ENCODE assay signal across 13 cellular contexts in genomic region chr1:204466416-204467405, GRCh38. TPM values are rescaled to one million over a fixed set of nuclear protein-coding genes. Genes with fewer than 3 reads are reported as not detected.
A peak's percentile ranks its signal among the peaks of the same experiment; 100 is the strongest.
DNase-seq lines count a peak whose midpoint lies in the region; ATAC-seq and TF ChIP-seq lines count a peak whose summit lies in the region.
"Had no signal": no experiment of that assay in that cellular context is flagged by ENCODE, and none has a peak within 500 bp of the region (broad histone marks: within the 10 kb centered on the region; RNA-seq: fewer than 3 reads in every experiment).

No MANE protein-coding gene starts in this region.

- no peak overlapping the region for H3K4me2 ChIP-seq in PC-9

- H3K36me3 ChIP-seq in thyroid gland (peaks cover 3 to 8% of the 10 kb centered on the region in 2 donors), PC-9 (ENCODE audit: low read depth) (peaks cover 22% of the 10 kb centered on the region)

- H3K4me1 ChIP-seq in thyroid gland = peaks cover 30 to 48% of the 10 kb centered on the region in 2 donors
- H3K4me1 ChIP-seq in PC-9 (replicated peaks; ENCODE audit: insufficient read depth) = no peaks in the 10 kb centered on the region

- H3K9me2 ChIP-seq in PC-9 (ENCODE audit: insufficient read depth) = no peaks in the 10 kb centered on the region

- peak in 1 of 2 donors; percentile 50 for TF ChIP-seq POLR2A in thyroid gland (IDR thresholded peaks at IDR 0.05)

- peaks cover 38% of the 10 kb centered on the region for H3K4me1 Mint-ChIP-seq in activated CD4-positive, alpha-beta T cell treated with anti-CD3 and anti-CD28 coated beads, Interleukin-2, amount 10 ng/mL, durations not matched to agents 7 days and 5 days
- peaks cover 48% of the 10 kb centered on the region for H3K4me1 Mint-ChIP-seq in activated CD4-positive, alpha-beta T cell treated with anti-CD3 and anti-CD28 coated beads for 36 hours
- H3K4me1 Mint-ChIP-seq in memory B cell = peaks cover 60% of the 10 kb centered on the region

- H3K4me3 ChIP-seq in thyroid gland (replicated peaks in 1 of 3) (no peak overlapping the region), PC-9 (no peak overlapping the region)

- H3K9me3 Mint-ChIP-seq in activated CD4-positive, alpha-beta T cell treated with anti-CD3 and anti-CD28 coated beads, Interleukin-2, amount 10 ng/mL, durations not matched to agents 7 days and 5 days = no peaks in the 10 kb centered on the region
- H3K9me3 Mint-ChIP-seq in activated CD4-positive, alpha-beta T cell treated with anti-CD3 and anti-CD28 coated beads for 36 hours (ENCODE audit: low read depth) = no peaks in the 10 kb centered on the region
- H3K9me3 Mint-ChIP-seq in memory B cell = no peaks in the 10 kb centered on the region
- H3K9me3 Mint-ChIP-seq: H9, immature natural killer cell had no signal

- no peaks in the 10 kb centered on the region; the same call in 1 of the 2 replicates for H4K20me1 ChIP-seq in PC-9 (ENCODE audit: insufficient read depth)

- WGBS in thyroid gland, 2 donors = 23 to 30% methylated on average over 7 to 17 of the region's 17 CpGs

- H3K9me3 ChIP-seq in thyroid gland (no peaks in the 10 kb centered on the region), PC-9 (ENCODE audit: insufficient read depth, low read depth) (no peaks in the 10 kb centered on the region)

- ATAC-seq in activated CD4-positive, alpha-beta T cell treated with anti-CD3 and anti-CD28 coated beads for 36 hours = no peak
- no peak for ATAC-seq in memory B cell (ENCODE audit: low read depth)

- peaks cover under 1% of the 10 kb centered on the region; the same call in 1 of the 2 replicates for H3F3A ChIP-seq in PC-9 (ENCODE audit: insufficient read depth, low read depth)

- H3K27me3 ChIP-seq in thyroid gland (no peaks in the 10 kb centered on the region), PC-9 (ENCODE audit: insufficient read depth, low read depth) (no peaks in the 10 kb centered on the region)

- no TSS peak for BruUV-seq in PC-9 (replicated peaks; lab: Mats Ljungman, UMichigan)

- intact Hi-C loops in activated CD4-positive, alpha-beta T cell treated with anti-CD3 and anti-CD28 coated beads for 36 hours (cut with DNase I, micrococcal nuclease) = no loop called here
- intact Hi-C loops in thyroid gland (cut with DNase I) (no loop called here), PC-9 (cut with micrococcal nuclease; ENCODE audit: unreplicated experiment) (no loop called here)

- TF ChIP-seq CTCF in thyroid gland (IDR thresholded peaks at IDR 0.05) = no peak
- TF ChIP-seq CTCF in PC-9 (conservative IDR thresholded peaks at IDR 0.05) = no peak

- DNase-seq in activated CD4-positive, alpha-beta T cell treated with anti-CD3 and anti-CD28 coated beads, Interleukin-2, amount 10 ng/mL, durations not matched to agents 7 days and 5 days = no peak
- no peak for DNase-seq in activated CD4-positive, alpha-beta T cell treated with anti-CD3 and anti-CD28 coated beads for 36 hours
- DNase-seq in caudate nucleus (lab: John Stamatoyannopoulos, UW) (peak in 59 of 61 donors; percentile 35 to 98 (median 87)), memory B cell (ENCODE audit: low spot score in 2 of 2) (no peak), thyroid gland (peak; percentile 89 to 91), PC-9 (no peak)
- DNase-seq in stimulated activated naive CD4-positive, alpha-beta T cell treated with Interleukin-2 at 50 U/mL for 16 hours (lab: John Stamatoyannopoulos, UW) = no peak
- no peak for DNase-seq in activated CD4-positive, alpha-beta T cell treated with anti-CD3 and anti-CD28 coated beads for 1 hour
- DNase-seq: activated CD4-positive, alpha-beta T cell treated with anti-CD3 and anti-CD28 coated beads for 4 hours; cortex of kidney; H9; immature natural killer cell; stimulated activated CD4-positive, alpha-beta T cell treated with anti-CD3 and anti-CD28 coated beads, Interleukin-4, amount 100 ng/mL, for 24 hours had no signal

- H3K4me3 Mint-ChIP-seq in activated CD4-positive, alpha-beta T cell treated with anti-CD3 and anti-CD28 coated beads, Interleukin-2, amount 10 ng/mL, durations not matched to agents 7 days and 5 days = no peak overlapping the region
- H3K4me3 Mint-ChIP-seq in activated CD4-positive, alpha-beta T cell treated with anti-CD3 and anti-CD28 coated beads for 36 hours = no peak overlapping the region
- H3K4me3 Mint-ChIP-seq in memory B cell = peak overlapping the region; percentile 39
- H3K4me3 Mint-ChIP-seq: H9 had no signal

- CTCF ChIA-PET in activated CD4-positive, alpha-beta T cell treated with anti-CD3 and anti-CD28 coated beads, Interleukin-2, amount 10 ng/mL, durations not matched to agents 7 days and 5 days (lab: Charles Lee) = interaction anchor here (0.5 to 12.0 kb wide), 6 partner anchors 12 to 103 kb away, joined by 3 to 102 read pairs (median 4); no protein-coding TSS in a partner anchor
- CTCF ChIA-PET in activated CD4-positive, alpha-beta T cell treated with anti-CD3 and anti-CD28 coated beads for 36 hours (lab: Charles Lee) = interaction anchor here (0.6 to 2.1 kb wide), 10 partner anchors 9 to 234 kb away, joined by 3 to 7 read pairs (median 4); partner anchors contain the start of gene PIK3C2B
- CTCF ChIA-PET in PC-9 (lab: Charles Lee) = no interaction called here

- H2AFZ ChIP-seq in PC-9 = no peak overlapping the region

- H3K27me3 Mint-ChIP-seq in activated CD4-positive, alpha-beta T cell treated with anti-CD3 and anti-CD28 coated beads, Interleukin-2, amount 10 ng/mL, durations not matched to agents 7 days and 5 days = no peaks in the 10 kb centered on the region
- no peaks in the 10 kb centered on the region for H3K27me3 Mint-ChIP-seq in activated CD4-positive, alpha-beta T cell treated with anti-CD3 and anti-CD28 coated beads for 36 hours
- H3K27me3 Mint-ChIP-seq in memory B cell = no peaks in the 10 kb centered on the region

- peak overlapping the region; percentile 36 for H3K27ac Mint-ChIP-seq in activated CD4-positive, alpha-beta T cell treated with anti-CD3 and anti-CD28 coated beads, Interleukin-2, amount 10 ng/mL, durations not matched to agents 7 days and 5 days
- no peak overlapping the region for H3K27ac Mint-ChIP-seq in activated CD4-positive, alpha-beta T cell treated with anti-CD3 and anti-CD28 coated beads for 36 hours
- H3K27ac Mint-ChIP-seq in memory B cell = peak overlapping the region; percentile 80

- H3K79me2 ChIP-seq in PC-9 (ENCODE audit: low read depth) = peaks cover 16% of the 10 kb centered on the region; the same call in 1 of the 2 replicates

- H3K27ac ChIP-seq in caudate nucleus (ENCODE audit: low read depth, low read length) (peak overlapping the region; percentile 98), thyroid gland (peak overlapping the region; percentile 87 to 90 (median 88)), PC-9 (no peak overlapping the region)

- POLR2A ChIA-PET in activated CD4-positive, alpha-beta T cell treated with anti-CD3 and anti-CD28 coated beads, Interleukin-2, amount 10 ng/mL, durations not matched to agents 7 days and 5 days (lab: Charles Lee) = no interaction called here
- POLR2A ChIA-PET in activated CD4-positive, alpha-beta T cell treated with anti-CD3 and anti-CD28 coated beads for 36 hours (lab: Charles Lee) = interaction anchor here (0.6 to 1.5 kb wide), 2 partner anchors 12 to 81 kb away, joined by 3 to 4 read pairs; no protein-coding TSS in a partner anchor
- POLR2A ChIA-PET in PC-9 (lab: Charles Lee; ENCODE audit: unreplicated experiment) = no interaction called here

- peaks cover 15% of the 10 kb centered on the region for H3K36me3 Mint-ChIP-seq in activated CD4-positive, alpha-beta T cell treated with anti-CD3 and anti-CD28 coated beads, Interleukin-2, amount 10 ng/mL, durations not matched to agents 7 days and 5 days (ENCODE audit: low read depth)
- peaks cover 30% of the 10 kb centered on the region for H3K36me3 Mint-ChIP-seq in activated CD4-positive, alpha-beta T cell treated with anti-CD3 and anti-CD28 coated beads for 36 hours (ENCODE audit: low read depth)
- H3K36me3 Mint-ChIP-seq in memory B cell = peaks cover 27% of the 10 kb centered on the region

RNA-seq across cellular contexts. Expression of gene PIK3C2B, which starts 27.9 kb away (rescaled TPM):
- total RNA-seq in activated CD4-positive, alpha-beta T cell treated with anti-CD3 and anti-CD28 coated beads, Interleukin-2, amount 10 ng/mL, durations not matched to agents 7 days and 5 days = 10 to 100 TPM; 27.4 to 28.9 TPM
- total RNA-seq in activated CD4-positive, alpha-beta T cell treated with anti-CD3 and anti-CD28 coated beads for 36 hours = 10 to 100 TPM; 38.2 to 44.0 TPM
- 10 to 100 TPM; 19.9 to 36.9 (median 27.2) TPM for total RNA-seq in thyroid gland
- 51.6 and 52.4 TPM in 2 replicates for total RNA-seq in PC-9 (2021)

RNA-seq across cellular contexts. Expression of gene MDM4, which starts 49.5 kb away (rescaled TPM):
- total RNA-seq in activated CD4-positive, alpha-beta T cell treated with anti-CD3 and anti-CD28 coated beads, Interleukin-2, amount 10 ng/mL, durations not matched to agents 7 days and 5 days = 10 to 100 TPM; 95.0 to 98.1 TPM
- 10 to 100 TPM; 89.1 to 94.6 TPM for total RNA-seq in activated CD4-positive, alpha-beta T cell treated with anti-CD3 and anti-CD28 coated beads for 36 hours
- 100 to 1,000 TPM in 2 of 4 donors, 10 to 100 TPM in 2; 72.3 to 177 (median 102) TPM for total RNA-seq in thyroid gland
- total RNA-seq in PC-9 (2021) = 69.2 and 82.6 TPM in 2 replicates

RNA-seq across cellular contexts. Expression of gene PPP1R15B, which starts 55.1 kb away (rescaled TPM):
- 10 to 100 TPM; 62.5 to 70.6 TPM for total RNA-seq in activated CD4-positive, alpha-beta T cell treated with anti-CD3 and anti-CD28 coated beads, Interleukin-2, amount 10 ng/mL, durations not matched to agents 7 days and 5 days
- total RNA-seq in activated CD4-positive, alpha-beta T cell treated with anti-CD3 and anti-CD28 coated beads for 36 hours = 10 to 100 TPM; 55.9 to 57.6 TPM
- total RNA-seq in thyroid gland = 10 to 100 TPM; 63.0 to 89.8 (median 66.2) TPM
- total RNA-seq in PC-9 (2021) = 37.3 and 40.9 TPM in 2 replicates

Comparison
In these comparisons a context has a peak if more than half of its experiments do, and no peak if none do; other contexts are left out.
1. DNase-seq: peak in caudate nucleus (59 of 61) and thyroid gland (2 of 2); none in activated CD4-positive, alpha-beta T cell treated with anti-CD3 and anti-CD28 coated beads, Interleukin-2, amount 10 ng/mL, durations not matched to agents 7 days and 5 days (single experiment), activated CD4-positive, alpha-beta T cell treated with anti-CD3 and anti-CD28 coated beads for 36 hours (single experiment), memory B cell (0 of 2), stimulated activated naive CD4-positive, alpha-beta T cell treated with Interleukin-2 at 50 U/mL for 16 hours (single experiment), PC-9 (0 of 2) and activated CD4-positive, alpha-beta T cell treated with anti-CD3 and anti-CD28 coated beads for 1 hour (single experiment).